Comparison of ENCODE assay signal across 18 cellular contexts in the genomic region with DNA sequence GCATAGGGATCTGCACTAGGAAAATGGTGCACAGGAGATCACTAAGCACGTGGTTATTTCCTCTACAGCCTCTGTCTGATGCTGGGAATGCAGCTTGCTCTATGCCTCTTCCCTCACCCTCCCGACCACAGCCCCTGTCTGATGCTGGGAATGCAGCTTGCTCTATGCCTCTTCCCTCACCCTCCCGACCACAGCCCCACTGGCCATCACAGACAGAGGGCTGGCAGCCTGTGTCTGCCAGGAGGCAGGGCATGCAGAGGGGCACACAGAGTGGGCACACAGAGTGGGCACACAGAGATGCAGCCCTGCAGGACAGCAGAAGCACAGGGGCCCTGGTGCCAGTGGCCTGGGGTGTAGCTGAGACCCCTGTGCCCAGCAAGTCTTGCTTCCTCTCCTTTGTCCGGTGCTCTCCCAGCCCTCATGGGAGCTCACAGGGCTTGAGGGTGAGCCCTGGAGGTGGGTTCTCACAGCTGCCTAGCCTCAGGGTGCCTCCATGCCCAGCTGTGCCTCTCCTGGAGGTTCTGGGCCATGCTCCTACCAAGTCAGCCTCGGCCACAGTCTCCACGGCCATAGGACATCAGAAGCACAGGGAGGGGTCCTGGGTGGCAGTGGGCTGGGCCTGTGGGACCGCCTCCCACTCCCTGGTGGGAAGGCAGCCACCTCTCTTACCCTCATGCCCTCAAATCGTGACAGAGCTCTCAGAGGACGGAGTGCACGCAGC.
"Had no signal": no experiment of that assay in that cellular context is flagged by ENCODE, and none has a peak within 500 bp of the region (broad histone marks: within the 10 kb centered on the region; RNA-seq: fewer than 3 reads in every experiment).

No MANE protein-coding gene starts in this region.

- H3K9ac ChIP-seq: SK-N-SH had no signal

- DNase-seq: activated CD4-positive, alpha-beta T cell treated with anti-CD3 and anti-CD28 coated beads, Interleukin-2, amount 50 U/mL, for 1 hour; activated CD8-positive, alpha-beta memory T cell treated with anti-CD3 and anti-CD28 coated beads for 24 hours; activated CD8-positive, alpha-beta memory T cell treated with anti-CD3 and anti-CD28 coated beads, Interleukin-2, amount 50 U/mL, for 4 hours; activated T-cell treated with anti-CD3 and anti-CD28 coated beads, Interleukin-2, amount 50 U/mL, for 48 hours; anterior cingulate cortex; dermis blood vessel endothelial cell; effector CD8-positive, alpha-beta T cell; foreskin melanocyte; kidney glomerular epithelial cell; left lung; nephron progenitor cell; nucleus accumbens; SK-N-SH; stimulated activated CD4-positive, alpha-beta T cell treated with anti-CD3 and anti-CD28 coated beads, Interleukin-4, amount 100 ng/mL, for 24 hours; stimulated activated naive CD8-positive, alpha-beta T cell treated with anti-CD3 and anti-CD28 coated beads, Interleukin-15, Interleukin-2, amounts not matched to agents 100 U/mL and 50 U/mL, for 24 hours had no signal

- H3K4me1 ChIP-seq: body of pancreas, left lung had no signal

- H3K27ac ChIP-seq: body of pancreas, cardiac muscle cell, left lung had no signal

- H3K27me3 ChIP-seq: body of pancreas, cardiac muscle cell, left lung had no signal

- H3K4me3 ChIP-seq: body of pancreas, cardiac muscle cell, left lung had no signal

- H3K9me3 ChIP-seq: body of pancreas, left lung, SK-N-SH had no signal

- ATAC-seq: activated CD4-positive, CD25-positive, alpha-beta regulatory T cell treated with anti-CD3 and anti-CD28 coated beads, Interleukin-2, amount 50 U/mL, for 24 hours; body of pancreas; left lung; stimulated activated naive CD8-positive, alpha-beta T cell treated with anti-CD3 and anti-CD28 coated beads, Interleukin-15, Interleukin-2, amounts not matched to agents 100 U/mL and 50 U/mL, for 24 hours had no signal

- H3K36me3 ChIP-seq: cardiac muscle cell, left lung had no signal
